1 cellular context compared by ENCODE assay signal in the genomic region with DNA sequence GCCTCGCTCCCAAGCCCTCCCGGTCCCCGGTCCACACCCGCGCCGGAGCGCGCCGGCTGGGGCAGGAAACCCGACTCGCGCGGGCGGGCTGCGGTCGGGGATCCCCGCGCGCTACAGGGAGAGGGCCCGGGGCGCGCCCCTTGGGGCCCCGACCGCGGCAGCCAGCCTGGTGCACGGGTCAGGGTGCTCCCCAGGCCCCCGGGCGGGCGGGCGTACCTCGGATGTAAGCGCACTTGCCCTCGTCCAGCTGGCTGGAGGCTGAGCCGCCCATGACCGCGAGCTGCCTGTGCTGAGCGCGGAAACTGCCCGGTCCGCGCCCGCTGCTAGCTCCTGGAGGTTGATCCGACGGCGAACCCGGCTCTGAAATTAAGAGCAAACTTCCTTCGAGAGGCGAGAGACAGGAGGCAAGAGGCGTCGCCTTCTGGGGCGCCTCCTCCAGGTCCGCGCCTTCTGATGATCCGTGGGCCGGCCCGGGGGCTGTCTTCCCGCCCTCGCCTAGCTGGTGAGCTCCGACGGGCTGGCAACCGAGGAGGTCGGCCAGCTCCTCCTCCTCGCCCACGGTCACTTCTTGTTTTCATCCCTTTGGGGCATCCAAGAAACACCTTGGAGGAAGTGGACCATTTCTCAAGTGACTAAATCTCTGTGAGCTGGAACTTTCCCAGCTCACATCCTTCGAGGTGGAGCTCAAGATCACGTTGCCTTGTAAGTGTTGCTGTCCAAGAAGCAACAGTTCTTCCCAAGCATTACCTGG.
TF ChIP-seq lines count a peak whose summit lies in the region.

A gene with protein sequence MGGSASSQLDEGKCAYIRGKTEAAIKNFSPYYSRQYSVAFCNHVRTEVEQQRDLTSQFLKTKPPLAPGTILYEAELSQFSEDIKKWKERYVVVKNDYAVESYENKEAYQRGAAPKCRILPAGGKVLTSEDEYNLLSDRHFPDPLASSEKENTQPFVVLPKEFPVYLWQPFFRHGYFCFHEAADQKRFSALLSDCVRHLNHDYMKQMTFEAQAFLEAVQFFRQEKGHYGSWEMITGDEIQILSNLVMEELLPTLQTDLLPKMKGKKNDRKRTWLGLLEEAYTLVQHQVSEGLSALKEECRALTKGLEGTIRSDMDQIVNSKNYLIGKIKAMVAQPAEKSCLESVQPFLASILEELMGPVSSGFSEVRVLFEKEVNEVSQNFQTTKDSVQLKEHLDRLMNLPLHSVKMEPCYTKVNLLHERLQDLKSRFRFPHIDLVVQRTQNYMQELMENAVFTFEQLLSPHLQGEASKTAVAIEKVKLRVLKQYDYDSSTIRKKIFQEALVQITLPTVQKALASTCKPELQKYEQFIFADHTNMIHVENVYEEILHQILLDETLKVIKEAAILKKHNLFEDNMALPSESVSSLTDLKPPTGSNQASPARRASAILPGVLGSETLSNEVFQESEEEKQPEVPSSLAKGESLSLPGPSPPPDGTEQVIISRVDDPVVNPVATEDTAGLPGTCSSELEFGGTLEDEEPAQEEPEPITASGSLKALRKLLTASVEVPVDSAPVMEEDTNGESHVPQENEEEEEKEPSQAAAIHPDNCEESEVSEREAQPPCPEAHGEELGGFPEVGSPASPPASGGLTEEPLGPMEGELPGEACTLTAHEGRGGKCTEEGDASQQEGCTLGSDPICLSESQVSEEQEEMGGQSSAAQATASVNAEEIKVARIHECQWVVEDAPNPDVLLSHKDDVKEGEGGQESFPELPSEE (minus strand): TSS at position 423 of the 751 bp plus-strand sequence. CDS start 152 bp downstream, at position 271.

TF ChIP-seq in K562, 482 proteins besides CTCF, POLR2A, EP300 and RAD21 (continued from another document and continues in another):
- TF ChIP-seq, protein P1, sequence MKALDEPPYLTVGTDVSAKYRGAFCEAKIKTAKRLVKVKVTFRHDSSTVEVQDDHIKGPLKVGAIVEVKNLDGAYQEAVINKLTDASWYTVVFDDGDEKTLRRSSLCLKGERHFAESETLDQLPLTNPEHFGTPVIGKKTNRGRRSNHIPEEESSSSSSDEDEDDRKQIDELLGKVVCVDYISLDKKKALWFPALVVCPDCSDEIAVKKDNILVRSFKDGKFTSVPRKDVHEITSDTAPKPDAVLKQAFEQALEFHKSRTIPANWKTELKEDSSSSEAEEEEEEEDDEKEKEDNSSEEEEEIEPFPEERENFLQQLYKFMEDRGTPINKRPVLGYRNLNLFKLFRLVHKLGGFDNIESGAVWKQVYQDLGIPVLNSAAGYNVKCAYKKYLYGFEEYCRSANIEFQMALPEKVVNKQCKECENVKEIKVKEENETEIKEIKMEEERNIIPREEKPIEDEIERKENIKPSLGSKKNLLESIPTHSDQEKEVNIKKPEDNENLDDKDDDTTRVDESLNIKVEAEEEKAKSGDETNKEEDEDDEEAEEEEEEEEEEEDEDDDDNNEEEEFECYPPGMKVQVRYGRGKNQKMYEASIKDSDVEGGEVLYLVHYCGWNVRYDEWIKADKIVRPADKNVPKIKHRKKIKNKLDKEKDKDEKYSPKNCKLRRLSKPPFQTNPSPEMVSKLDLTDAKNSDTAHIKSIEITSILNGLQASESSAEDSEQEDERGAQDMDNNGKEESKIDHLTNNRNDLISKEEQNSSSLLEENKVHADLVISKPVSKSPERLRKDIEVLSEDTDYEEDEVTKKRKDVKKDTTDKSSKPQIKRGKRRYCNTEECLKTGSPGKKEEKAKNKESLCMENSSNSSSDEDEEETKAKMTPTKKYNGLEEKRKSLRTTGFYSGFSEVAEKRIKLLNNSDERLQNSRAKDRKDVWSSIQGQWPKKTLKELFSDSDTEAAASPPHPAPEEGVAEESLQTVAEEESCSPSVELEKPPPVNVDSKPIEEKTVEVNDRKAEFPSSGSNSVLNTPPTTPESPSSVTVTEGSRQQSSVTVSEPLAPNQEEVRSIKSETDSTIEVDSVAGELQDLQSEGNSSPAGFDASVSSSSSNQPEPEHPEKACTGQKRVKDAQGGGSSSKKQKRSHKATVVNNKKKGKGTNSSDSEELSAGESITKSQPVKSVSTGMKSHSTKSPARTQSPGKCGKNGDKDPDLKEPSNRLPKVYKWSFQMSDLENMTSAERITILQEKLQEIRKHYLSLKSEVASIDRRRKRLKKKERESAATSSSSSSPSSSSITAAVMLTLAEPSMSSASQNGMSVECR (CRISPR knock-in tag; IDR thresholded peaks at IDR 0.05): peak; percentile 85
- TF ChIP-seq NFE2 (IDR thresholded peaks at IDR 0.05; ENCODE audit: low read depth) (no peak), ZNF764 (CRISPR knock-in tag; IDR thresholded peaks at IDR 0.05; ENCODE audit: low read depth) (no peak), NCOA4 (IDR thresholded peaks at IDR 0.05; ENCODE audit: partially characterized antibody) (no peak), GATA2 (CRISPR knock-in tag; IDR thresholded peaks at IDR 0.05) (no peak), BRCA1 (IDR thresholded peaks at IDR 0.05) (no peak), BRCA1 (CRISPR knock-in tag; IDR thresholded peaks at IDR 0.05) (0 out of 2 replicates have a peak, but pooled peaks have one; percentile 54), ZNF165 (CRISPR knock-in tag; IDR thresholded peaks at IDR 0.05; ENCODE audit: borderline replicate concordance) (no peak), CBX1 (IDR thresholded peaks at IDR 0.05; ENCODE audit: low read depth) (peak; percentile 68), SRSF1 (IDR thresholded peaks at IDR 0.05; ENCODE audit: low read depth, low read length) (no peak), ZNF696 (CRISPR knock-in tag; conservative IDR thresholded peaks at IDR 0.05) (no peak), POLR2B (IDR thresholded peaks at IDR 0.05; ENCODE audit: low read depth, partially characterized antibody) (peak; percentile 73), ZFP1 (CRISPR knock-in tag; IDR thresholded peaks at IDR 0.05) (no peak), JUNB (CRISPR knock-in tag; conservative IDR thresholded peaks at IDR 0.05) (no peak), TCF7 (IDR thresholded peaks at IDR 0.05; ENCODE audit: borderline replicate concordance) (no peak), MCM7 (IDR thresholded peaks at IDR 0.05) (no peak), ZFX (CRISPR knock-in tag; IDR thresholded peaks at IDR 0.05) (peak; percentile 78), ZNF644 (tag; IDR thresholded peaks at IDR 0.05; ENCODE audit: low read depth) (no peak), L3MBTL2 (IDR thresholded peaks at IDR 0.05) (peak; percentile 97)
- TF ChIP-seq, protein P2, sequence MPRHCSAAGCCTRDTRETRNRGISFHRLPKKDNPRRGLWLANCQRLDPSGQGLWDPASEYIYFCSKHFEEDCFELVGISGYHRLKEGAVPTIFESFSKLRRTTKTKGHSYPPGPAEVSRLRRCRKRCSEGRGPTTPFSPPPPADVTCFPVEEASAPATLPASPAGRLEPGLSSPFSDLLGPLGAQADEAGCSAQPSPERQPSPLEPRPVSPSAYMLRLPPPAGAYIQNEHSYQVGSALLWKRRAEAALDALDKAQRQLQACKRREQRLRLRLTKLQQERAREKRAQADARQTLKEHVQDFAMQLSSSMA (CRISPR knock-in tag; IDR thresholded peaks at IDR 0.05): no peak
- TF ChIP-seq, protein P3, sequence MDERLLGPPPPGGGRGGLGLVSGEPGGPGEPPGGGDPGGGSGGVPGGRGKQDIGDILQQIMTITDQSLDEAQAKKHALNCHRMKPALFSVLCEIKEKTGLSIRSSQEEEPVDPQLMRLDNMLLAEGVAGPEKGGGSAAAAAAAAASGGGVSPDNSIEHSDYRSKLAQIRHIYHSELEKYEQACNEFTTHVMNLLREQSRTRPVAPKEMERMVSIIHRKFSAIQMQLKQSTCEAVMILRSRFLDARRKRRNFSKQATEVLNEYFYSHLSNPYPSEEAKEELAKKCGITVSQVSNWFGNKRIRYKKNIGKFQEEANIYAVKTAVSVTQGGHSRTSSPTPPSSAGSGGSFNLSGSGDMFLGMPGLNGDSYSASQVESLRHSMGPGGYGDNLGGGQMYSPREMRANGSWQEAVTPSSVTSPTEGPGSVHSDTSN (CRISPR knock-in tag; IDR thresholded peaks at IDR 0.05; ENCODE audit: low read depth): no peak
- TF ChIP-seq, protein P3 (tag; conservative IDR thresholded peaks at IDR 0.05; ENCODE audit: low read depth): no peak
- TF ChIP-seq, protein P4, sequence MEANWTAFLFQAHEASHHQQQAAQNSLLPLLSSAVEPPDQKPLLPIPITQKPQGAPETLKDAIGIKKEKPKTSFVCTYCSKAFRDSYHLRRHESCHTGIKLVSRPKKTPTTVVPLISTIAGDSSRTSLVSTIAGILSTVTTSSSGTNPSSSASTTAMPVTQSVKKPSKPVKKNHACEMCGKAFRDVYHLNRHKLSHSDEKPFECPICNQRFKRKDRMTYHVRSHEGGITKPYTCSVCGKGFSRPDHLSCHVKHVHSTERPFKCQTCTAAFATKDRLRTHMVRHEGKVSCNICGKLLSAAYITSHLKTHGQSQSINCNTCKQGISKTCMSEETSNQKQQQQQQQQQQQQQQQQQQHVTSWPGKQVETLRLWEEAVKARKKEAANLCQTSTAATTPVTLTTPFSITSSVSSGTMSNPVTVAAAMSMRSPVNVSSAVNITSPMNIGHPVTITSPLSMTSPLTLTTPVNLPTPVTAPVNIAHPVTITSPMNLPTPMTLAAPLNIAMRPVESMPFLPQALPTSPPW (CRISPR knock-in tag; IDR thresholded peaks at IDR 0.05): peak; percentile 59
- TF ChIP-seq, protein P5, sequence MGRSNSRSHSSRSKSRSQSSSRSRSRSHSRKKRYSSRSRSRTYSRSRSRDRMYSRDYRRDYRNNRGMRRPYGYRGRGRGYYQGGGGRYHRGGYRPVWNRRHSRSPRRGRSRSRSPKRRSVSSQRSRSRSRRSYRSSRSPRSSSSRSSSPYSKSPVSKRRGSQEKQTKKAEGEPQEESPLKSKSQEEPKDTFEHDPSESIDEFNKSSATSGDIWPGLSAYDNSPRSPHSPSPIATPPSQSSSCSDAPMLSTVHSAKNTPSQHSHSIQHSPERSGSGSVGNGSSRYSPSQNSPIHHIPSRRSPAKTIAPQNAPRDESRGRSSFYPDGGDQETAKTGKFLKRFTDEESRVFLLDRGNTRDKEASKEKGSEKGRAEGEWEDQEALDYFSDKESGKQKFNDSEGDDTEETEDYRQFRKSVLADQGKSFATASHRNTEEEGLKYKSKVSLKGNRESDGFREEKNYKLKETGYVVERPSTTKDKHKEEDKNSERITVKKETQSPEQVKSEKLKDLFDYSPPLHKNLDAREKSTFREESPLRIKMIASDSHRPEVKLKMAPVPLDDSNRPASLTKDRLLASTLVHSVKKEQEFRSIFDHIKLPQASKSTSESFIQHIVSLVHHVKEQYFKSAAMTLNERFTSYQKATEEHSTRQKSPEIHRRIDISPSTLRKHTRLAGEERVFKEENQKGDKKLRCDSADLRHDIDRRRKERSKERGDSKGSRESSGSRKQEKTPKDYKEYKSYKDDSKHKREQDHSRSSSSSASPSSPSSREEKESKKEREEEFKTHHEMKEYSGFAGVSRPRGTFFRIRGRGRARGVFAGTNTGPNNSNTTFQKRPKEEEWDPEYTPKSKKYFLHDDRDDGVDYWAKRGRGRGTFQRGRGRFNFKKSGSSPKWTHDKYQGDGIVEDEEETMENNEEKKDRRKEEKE (IDR thresholded peaks at IDR 0.05; ENCODE audit: borderline replicate concordance in 1 of 2, control insufficient read depth in 1 of 2, low read depth in 2 of 2, low read length in 1 of 2): no peak
- TF ChIP-seq, protein P6, sequence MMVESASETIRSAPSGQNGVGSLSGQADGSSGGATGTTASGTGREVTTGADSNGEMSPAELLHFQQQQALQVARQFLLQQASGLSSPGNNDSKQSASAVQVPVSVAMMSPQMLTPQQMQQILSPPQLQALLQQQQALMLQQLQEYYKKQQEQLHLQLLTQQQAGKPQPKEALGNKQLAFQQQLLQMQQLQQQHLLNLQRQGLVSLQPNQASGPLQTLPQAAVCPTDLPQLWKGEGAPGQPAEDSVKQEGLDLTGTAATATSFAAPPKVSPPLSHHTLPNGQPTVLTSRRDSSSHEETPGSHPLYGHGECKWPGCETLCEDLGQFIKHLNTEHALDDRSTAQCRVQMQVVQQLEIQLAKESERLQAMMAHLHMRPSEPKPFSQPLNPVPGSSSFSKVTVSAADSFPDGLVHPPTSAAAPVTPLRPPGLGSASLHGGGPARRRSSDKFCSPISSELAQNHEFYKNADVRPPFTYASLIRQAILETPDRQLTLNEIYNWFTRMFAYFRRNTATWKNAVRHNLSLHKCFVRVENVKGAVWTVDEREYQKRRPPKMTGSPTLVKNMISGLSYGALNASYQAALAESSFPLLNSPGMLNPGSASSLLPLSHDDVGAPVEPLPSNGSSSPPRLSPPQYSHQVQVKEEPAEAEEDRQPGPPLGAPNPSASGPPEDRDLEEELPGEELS (CRISPR knock-in tag; IDR thresholded peaks at IDR 0.05; ENCODE audit: borderline replicate concordance): no peak
- TF ChIP-seq, protein P7, sequence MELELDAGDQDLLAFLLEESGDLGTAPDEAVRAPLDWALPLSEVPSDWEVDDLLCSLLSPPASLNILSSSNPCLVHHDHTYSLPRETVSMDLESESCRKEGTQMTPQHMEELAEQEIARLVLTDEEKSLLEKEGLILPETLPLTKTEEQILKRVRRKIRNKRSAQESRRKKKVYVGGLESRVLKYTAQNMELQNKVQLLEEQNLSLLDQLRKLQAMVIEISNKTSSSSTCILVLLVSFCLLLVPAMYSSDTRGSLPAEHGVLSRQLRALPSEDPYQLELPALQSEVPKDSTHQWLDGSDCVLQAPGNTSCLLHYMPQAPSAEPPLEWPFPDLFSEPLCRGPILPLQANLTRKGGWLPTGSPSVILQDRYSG (tag; conservative IDR thresholded peaks at IDR 0.05; ENCODE audit: low read depth): no peak
- TF ChIP-seq, protein P8, sequence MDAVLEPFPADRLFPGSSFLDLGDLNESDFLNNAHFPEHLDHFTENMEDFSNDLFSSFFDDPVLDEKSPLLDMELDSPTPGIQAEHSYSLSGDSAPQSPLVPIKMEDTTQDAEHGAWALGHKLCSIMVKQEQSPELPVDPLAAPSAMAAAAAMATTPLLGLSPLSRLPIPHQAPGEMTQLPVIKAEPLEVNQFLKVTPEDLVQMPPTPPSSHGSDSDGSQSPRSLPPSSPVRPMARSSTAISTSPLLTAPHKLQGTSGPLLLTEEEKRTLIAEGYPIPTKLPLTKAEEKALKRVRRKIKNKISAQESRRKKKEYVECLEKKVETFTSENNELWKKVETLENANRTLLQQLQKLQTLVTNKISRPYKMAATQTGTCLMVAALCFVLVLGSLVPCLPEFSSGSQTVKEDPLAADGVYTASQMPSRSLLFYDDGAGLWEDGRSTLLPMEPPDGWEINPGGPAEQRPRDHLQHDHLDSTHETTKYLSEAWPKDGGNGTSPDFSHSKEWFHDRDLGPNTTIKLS (IDR thresholded peaks at IDR 0.05; ENCODE audit: borderline replicate concordance, low read depth): no peak; the same call in 1 of the 2 replicates
- TF ChIP-seq, protein P9, sequence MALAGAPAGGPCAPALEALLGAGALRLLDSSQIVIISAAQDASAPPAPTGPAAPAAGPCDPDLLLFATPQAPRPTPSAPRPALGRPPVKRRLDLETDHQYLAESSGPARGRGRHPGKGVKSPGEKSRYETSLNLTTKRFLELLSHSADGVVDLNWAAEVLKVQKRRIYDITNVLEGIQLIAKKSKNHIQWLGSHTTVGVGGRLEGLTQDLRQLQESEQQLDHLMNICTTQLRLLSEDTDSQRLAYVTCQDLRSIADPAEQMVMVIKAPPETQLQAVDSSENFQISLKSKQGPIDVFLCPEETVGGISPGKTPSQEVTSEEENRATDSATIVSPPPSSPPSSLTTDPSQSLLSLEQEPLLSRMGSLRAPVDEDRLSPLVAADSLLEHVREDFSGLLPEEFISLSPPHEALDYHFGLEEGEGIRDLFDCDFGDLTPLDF (CRISPR knock-in tag; IDR thresholded peaks at IDR 0.05): peak; percentile 78
